In the genomic region with DNA sequence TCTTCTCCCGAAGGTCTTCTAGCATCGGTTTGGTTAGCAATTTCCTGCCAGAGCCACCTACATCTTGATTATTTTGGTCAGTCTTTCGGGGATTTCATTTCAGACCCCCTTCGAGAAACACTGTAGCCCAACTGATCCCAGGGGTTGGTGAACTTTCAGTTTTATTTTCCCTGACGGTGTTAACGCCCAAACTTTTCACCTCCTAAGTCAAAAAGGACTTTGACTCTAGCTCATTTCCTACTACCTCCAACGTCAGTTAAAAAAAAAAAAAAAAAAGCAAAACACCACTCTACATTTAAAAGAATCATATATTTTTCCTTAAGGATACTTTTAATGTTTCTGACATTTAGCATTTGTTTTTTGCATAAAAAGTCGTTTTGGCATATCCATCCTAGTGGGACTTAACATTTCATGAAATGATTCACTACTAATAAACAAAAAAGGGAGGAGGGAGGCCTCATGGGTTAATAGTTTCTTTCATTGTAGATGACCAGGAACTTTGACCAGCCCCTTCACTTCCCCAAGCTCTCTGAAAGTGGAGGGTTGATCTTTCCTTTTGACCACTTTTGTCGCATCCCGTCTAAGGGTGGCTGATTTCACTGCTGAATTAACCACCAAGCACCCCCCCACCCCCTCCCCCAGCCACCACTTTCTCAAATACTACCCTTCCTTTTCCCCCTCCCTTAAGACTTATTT, we compare ENCODE assay signal across 8 cellular contexts. TPM values are rescaled to one million over a fixed set of nuclear protein-coding genes. Genes with fewer than 3 reads are reported as not detected.
DNase-seq lines count a peak whose midpoint lies in the region; ATAC-seq and TF ChIP-seq lines count a peak whose summit lies in the region.

No MANE protein-coding gene starts in this region.

- peaks cover 3% of the 10 kb centered on the region for H3K36me3 Mint-ChIP-seq in activated CD4-positive, alpha-beta T cell treated with anti-CD3 and anti-CD28 coated beads, Interleukin-2, amount 10 ng/mL, durations not matched to agents 24 days and 14 days (ENCODE audit: low read depth)

- H3K4me1 ChIP-seq in adipocyte (ENCODE audit: control insufficient read depth, insufficient read depth, low read length) (peaks cover 14% of the 10 kb centered on the region), thyroid gland (peaks cover 8 to 20% of the 10 kb centered on the region in 2 donors)

- H3K4me3 ChIP-seq in adipocyte (ENCODE audit: low read length) (peak overlapping the region; percentile 72), thyroid gland (replicated peaks in 1 of 3) (peak overlapping the region in 2 of 3 donors; percentile 31 to 70)

- ATAC-seq in left colon (peak; percentile 53), GM19324 (IDR thresholded peaks at IDR 0.05; ENCODE audit: low FRiP score, unreplicated experiment) (no peak)

- intact Hi-C loops in activated CD4-positive, alpha-beta T cell treated with anti-CD3 and anti-CD28 coated beads, Interleukin-2, amount 10 ng/mL, durations not matched to agents 24 days and 14 days (cut with micrococcal nuclease) = no loop called here
- intact Hi-C loops in left colon (cut with DNase I, micrococcal nuclease) (no loop called here), thyroid gland (cut with DNase I) (loop anchor here (10.0 kb wide), 2 partner anchors 134 to 176 kb away; no protein-coding TSS in a partner anchor)

- H3K36me3 ChIP-seq in adipocyte (ENCODE audit: control insufficient read depth, insufficient read depth, low read length, severe bottlenecking) (no peaks in the 10 kb centered on the region), thyroid gland (no peaks in the 10 kb centered on the region)

- no peaks in the 10 kb centered on the region for H3K27me3 ChIP-seq in adipocyte (replicated peaks; ENCODE audit: control insufficient read depth, insufficient read depth, low read length)
- H3K27me3 ChIP-seq in thyroid gland = no peaks in the 10 kb centered on the region

- no peak overlapping the region for H3K27ac Mint-ChIP-seq in activated CD4-positive, alpha-beta T cell treated with anti-CD3 and anti-CD28 coated beads, Interleukin-2, amount 10 ng/mL, durations not matched to agents 24 days and 14 days

- peak overlapping the region; percentile 80 for H3K4me3 Mint-ChIP-seq in activated CD4-positive, alpha-beta T cell treated with anti-CD3 and anti-CD28 coated beads, Interleukin-2, amount 10 ng/mL, durations not matched to agents 24 days and 14 days

- peaks cover 73% of the 10 kb centered on the region for H3K27me3 Mint-ChIP-seq in activated CD4-positive, alpha-beta T cell treated with anti-CD3 and anti-CD28 coated beads, Interleukin-2, amount 10 ng/mL, durations not matched to agents 24 days and 14 days

- H3K9ac ChIP-seq in adipocyte (ENCODE audit: low read length) = peak overlapping the region; percentile 76

- no peak for DNase-seq in activated CD4-positive, alpha-beta T cell treated with anti-CD3 and anti-CD28 coated beads, Interleukin-2, amount 10 ng/mL, durations not matched to agents 24 days and 14 days
- DNase-seq in activated CD4-positive, alpha-beta T cell treated with anti-CD3 and anti-CD28 coated beads for 1 hour = no peak
- DNase-seq in adipocyte (ENCODE audit: low read depth) = peak; percentile 50
- DNase-seq in left colon = no peak
- DNase-seq in thyroid gland = no peak
- no peak for DNase-seq in GM19238 (ENCODE audit: insufficient read length, low spot score)
- DNase-seq in NCI-H774 (lab: John Stamatoyannopoulos, UW) = no peak

- no peaks in the 10 kb centered on the region for H3K9me3 Mint-ChIP-seq in activated CD4-positive, alpha-beta T cell treated with anti-CD3 and anti-CD28 coated beads, Interleukin-2, amount 10 ng/mL, durations not matched to agents 24 days and 14 days

- 26 to 33% methylated on average over 10 of the region's 10 CpGs for WGBS in thyroid gland, 2 donors

- peaks cover 14% of the 10 kb centered on the region for H3K4me1 Mint-ChIP-seq in activated CD4-positive, alpha-beta T cell treated with anti-CD3 and anti-CD28 coated beads, Interleukin-2, amount 10 ng/mL, durations not matched to agents 24 days and 14 days

- peak overlapping the region; percentile 73 to 76 (median 75) for H3K27ac ChIP-seq in thyroid gland

- TF ChIP-seq CTCF in thyroid gland (IDR thresholded peaks at IDR 0.05) = no peak

- H3K9me3 ChIP-seq in adipocyte (ENCODE audit: control insufficient read depth, low read length) (no peaks in the 10 kb centered on the region), thyroid gland (no peaks in the 10 kb centered on the region)

- no peak for TF ChIP-seq POLR2A in thyroid gland (IDR thresholded peaks at IDR 0.05)

RNA-seq across cellular contexts. Expression of a gene that starts 0.8 kb away (rescaled TPM):
- total RNA-seq in activated CD4-positive, alpha-beta T cell treated with anti-CD3 and anti-CD28 coated beads, Interleukin-2, amount 10 ng/mL, durations not matched to agents 24 days and 14 days = 0.21 and 0.43 TPM in 2 replicates
- total RNA-seq in left colon = 100 to 1,000 TPM; 114 to 118 TPM
- 10 to 100 TPM; 16.2 to 67.1 (median 25.3) TPM for total RNA-seq in thyroid gland

Comparison
In these comparisons a context has a peak if more than half of its experiments do, and no peak if none do; other contexts are left out.
1. RNA of a gene that starts 0.8 kb away (total RNA-seq): 114 to 118 TPM in left colon and 16.2 to 67.1 TPM in thyroid gland; 0.21 to 0.43 TPM in activated CD4-positive, alpha-beta T cell treated with anti-CD3 and anti-CD28 coated beads, Interleukin-2, amount 10 ng/mL, durations not matched to agents 24 days and 14 days; every median in the first group is over 10 times any median in the second.